11 cellular contexts compared by ENCODE assay signal in genomic region chr5:74294231-74294705, GRCh38.
A peak's percentile ranks its signal among the peaks of the same experiment; 100 is the strongest.
DNase-seq lines count a peak whose midpoint lies in the region; ATAC-seq, FAIRE-seq and TF ChIP-seq lines count a peak whose summit lies in the region.
"Had no signal": no experiment of that assay in that cellular context is flagged by ENCODE, and none has a peak within 500 bp of the region (broad histone marks: within the 10 kb centered on the region; RNA-seq: fewer than 3 reads in every experiment).

No MANE protein-coding gene starts in this region.

- DNase-seq in NOMO-1 (lab: John Stamatoyannopoulos, UW; ENCODE audit: unreplicated experiment in 2 of 2): peak; percentile 65 to 73
- DNase-seq in medulla oblongata (ENCODE audit: extremely low spot score): peak; percentile 61
- no peak for DNase-seq in colonic mucosa
- no peak for DNase-seq in pancreas
- no peak for DNase-seq in COLO829 (ENCODE audit: low spot score)
- DNase-seq in NCI-H1105 (lab: John Stamatoyannopoulos, UW): no peak
- DNase-seq: activated B cell treated with CpG ODN at 0.5 μM for 24 hours, amniotic stem cell, EL had no signal

- CTCF ChIA-PET in HEK293 (lab: Yijun Ruan, JAX): interaction anchor here (0.6 kb wide), 1 partner anchor 364 kb away, joined by 4 read pairs; no protein-coding TSS in a partner anchor

- H3K4me3 ChIP-seq in HEK293 (ENCODE audit: low read depth, low read length): no peak overlapping the region
- no peak overlapping the region for H3K4me3 ChIP-seq in colonic mucosa
- H3K4me3 ChIP-seq in pancreas: no peak overlapping the region

- no peak overlapping the region for H3K9ac ChIP-seq in colonic mucosa (ENCODE audit: low read depth in 2 of 2, low read length in 2 of 2)

- H3K36me3 ChIP-seq in HEK293 (ENCODE audit: control insufficient read depth in 2 of 2, insufficient read depth in 1 of 2, low read length in 2 of 2) (no peaks in the 10 kb centered on the region), colonic mucosa (no peaks in the 10 kb centered on the region), pancreas (no peaks in the 10 kb centered on the region)

- no peaks in the 10 kb centered on the region for H3K27me3 ChIP-seq in colonic mucosa
- no peaks in the 10 kb centered on the region for H3K27me3 ChIP-seq in pancreas

- WGBS in pancreas, 2 donors: 77 to 78% methylated on average over 6 of the region's 6 CpGs

- intact Hi-C loops in colonic mucosa (cut with DNase I) (no loop called here), pancreas (cut with DNase I) (no loop called here)

- H3K9me3 ChIP-seq in HEK293 (ENCODE audit: control insufficient read depth, insufficient read depth, low read depth, low read length): no peaks in the 10 kb centered on the region
- H3K9me3 ChIP-seq in colonic mucosa: no peaks in the 10 kb centered on the region
- no peaks in the 10 kb centered on the region for H3K9me3 ChIP-seq in pancreas

- H3K4me1 ChIP-seq in HEK293 (ENCODE audit: control insufficient read depth, insufficient read depth, low read length) (peaks cover 4% of the 10 kb centered on the region; the same call in 1 of the 2 replicates), colonic mucosa (no peaks in the 10 kb centered on the region), pancreas (peaks cover 0 to 5% (median 0%) of the 10 kb centered on the region in 3 donors)

- POLR2A ChIA-PET in HEK293 (lab: Yijun Ruan, JAX): no interaction called here

- H3K27ac ChIP-seq in HEK293 (ENCODE audit: extremely low read depth, low read depth, low read length): no peak overlapping the region
- no peak overlapping the region for H3K27ac ChIP-seq in colonic mucosa
- no peak overlapping the region for H3K27ac ChIP-seq in pancreas

- ATAC-seq in GM18511 (IDR thresholded peaks at IDR 0.05; ENCODE audit: unreplicated experiment): peak; percentile 82
- no peak for ATAC-seq in pancreas

- TF ChIP-seq CTCF in HEK293 (tag by site-specific recombination; IDR thresholded peaks at IDR 0.05): no peak
- TF ChIP-seq CTCF in colonic mucosa (IDR thresholded peaks at IDR 0.05): no peak
- no peak for TF ChIP-seq CTCF in pancreas (IDR thresholded peaks at IDR 0.05)

- no peak for FAIRE-seq in pancreas (lab: Jason Lieb, UNC)

TF ChIP-seq in HEK293, 187 proteins besides CTCF, POLR2A, EP300 and RAD21:
- TF ChIP-seq ZNF521 (tag by site-specific recombination; IDR thresholded peaks at IDR 0.05): no peak
- TF ChIP-seq ZNF221 (tag by site-specific recombination; IDR thresholded peaks at IDR 0.05; ENCODE audit: borderline replicate concordance): no peak
- no peak for TF ChIP-seq ZFP37 (tag by site-specific recombination; IDR thresholded peaks at IDR 0.05)
- no peak for TF ChIP-seq ZNF114 (tag by site-specific recombination; IDR thresholded peaks at IDR 0.05)
- peak; percentile 24 for TF ChIP-seq ZFHX2 (tag by site-specific recombination; conservative IDR thresholded peaks at IDR 0.05)
- TF ChIP-seq ZNF202 (tag by site-specific recombination; IDR thresholded peaks at IDR 0.05; ENCODE audit: borderline replicate concordance): no peak
- no peak for TF ChIP-seq REPIN1 (tag by site-specific recombination; IDR thresholded peaks at IDR 0.05; ENCODE audit: low read depth)

Comparison
In these comparisons a context has a peak if more than half of its experiments do, and no peak if none do; other contexts are left out.
1. DNase-seq: peak in NOMO-1 (2 of 2) and medulla oblongata (single experiment); none in colonic mucosa (single experiment), pancreas (0 of 6), COLO829 (single experiment) and NCI-H1105 (single experiment).